In the genomic region with DNA sequence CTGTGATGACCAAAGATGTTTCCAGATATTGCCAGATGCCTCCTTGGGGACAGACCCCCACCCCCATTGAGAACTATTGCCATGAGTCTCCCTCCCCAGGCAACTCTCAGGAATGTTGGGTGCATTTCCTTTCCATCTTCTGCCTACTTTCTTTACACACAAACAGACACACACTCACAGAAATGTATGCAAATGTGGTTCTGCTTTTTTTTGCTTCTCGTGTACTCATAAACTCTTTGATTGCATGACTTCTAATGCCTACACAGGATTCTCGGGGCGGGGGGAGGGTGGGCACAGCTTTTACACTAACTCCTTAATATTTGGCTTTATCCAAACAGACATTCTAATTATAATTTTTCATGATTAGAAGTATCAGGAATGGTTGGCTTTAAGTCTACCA, we compare ENCODE assay signal across 24 cellular contexts.
"Had no signal": no experiment of that assay in that cellular context is flagged by ENCODE, and none has a peak within 500 bp of the region (broad histone marks: within the 10 kb centered on the region; RNA-seq: fewer than 3 reads in every experiment).

No MANE protein-coding gene starts in this region.

- DNase-seq: activated B cell treated with CpG ODN at 0.5 μM for 24 hours; activated CD4-positive, alpha-beta T cell treated with anti-CD3 and anti-CD28 coated beads for 36 hours; activated CD4-positive, alpha-beta T cell treated with anti-CD3 and anti-CD28 coated beads, Interleukin-2, amount 50 U/mL, for 4 hours; activated CD8-positive, alpha-beta memory T cell treated with anti-CD3 and anti-CD28 coated beads for 24 hours; activated CD8-positive, alpha-beta memory T cell treated with anti-CD3 and anti-CD28 coated beads, Interleukin-2, amount 50 U/mL, for 48 hours; activated effector memory CD4-positive, alpha-beta T cell treated with Interleukin-2 at 50 U/mL for 16 hours; activated naive CD4-positive, alpha-beta T cell treated with anti-CD3 and anti-CD28 coated beads for 36 hours; activated naive CD8-positive, alpha-beta T cell treated with anti-CD3 and anti-CD28 coated beads, Interleukin-2, amount 50 U/mL, for 24 hours; activated T-cell treated with anti-CD3 and anti-CD28 coated beads, Interleukin-2, amount 50 U/mL, for 48 hours; aorta; effector CD4-positive, alpha-beta T cell; heart left ventricle; islet precursor cell; left cardiac atrium; mesenchymal stem cell; spleen; stimulated activated CD4-positive, alpha-beta T cell treated with anti-CD3 and anti-CD28 coated beads, Interleukin-4, amount 100 ng/mL, for 1 hour; stimulated activated naive CD4-positive, alpha-beta T cell treated with Interleukin-2 at 50 U/mL for 16 hours; T-helper 9 cell had no signal

- H3K36me3 ChIP-seq: thoracic aorta had no signal

- H3K9me3 ChIP-seq: heart left ventricle, right atrium auricular region, spleen, thoracic aorta, vagina had no signal

- H3K4me3 Mint-ChIP-seq: activated B cell treated with CpG ODN at 0.5 μM for 24 hours; activated CD4-positive, alpha-beta T cell treated with anti-CD3 and anti-CD28 coated beads for 36 hours; activated naive CD4-positive, alpha-beta T cell treated with anti-CD3 and anti-CD28 coated beads for 36 hours; activated naive CD8-positive, alpha-beta T cell treated with anti-CD3 and anti-CD28 coated beads, Interleukin-2, amount 50 U/mL, for 24 hours; brain; type B pancreatic cell had no signal

- H3K27me3 Mint-ChIP-seq: activated B cell treated with CpG ODN at 0.5 μM for 24 hours; activated CD4-positive, alpha-beta T cell treated with anti-CD3 and anti-CD28 coated beads for 36 hours; activated naive CD8-positive, alpha-beta T cell treated with anti-CD3 and anti-CD28 coated beads, Interleukin-2, amount 50 U/mL, for 24 hours; brain; type B pancreatic cell had no signal

- H3K4me3 ChIP-seq: heart left ventricle, right atrium auricular region, spleen, thoracic aorta, vagina had no signal

- ATAC-seq: activated CD4-positive, alpha-beta T cell treated with anti-CD3 and anti-CD28 coated beads for 36 hours; activated naive CD8-positive, alpha-beta T cell treated with anti-CD3 and anti-CD28 coated beads, Interleukin-2, amount 50 U/mL, for 24 hours; heart left ventricle; left cardiac atrium had no signal

- H3K9me3 Mint-ChIP-seq: activated B cell treated with CpG ODN at 0.5 μM for 24 hours; activated naive CD4-positive, alpha-beta T cell treated with anti-CD3 and anti-CD28 coated beads for 36 hours; activated naive CD8-positive, alpha-beta T cell treated with anti-CD3 and anti-CD28 coated beads, Interleukin-2, amount 50 U/mL, for 24 hours; brain; type B pancreatic cell had no signal

- H3K27me3 ChIP-seq: heart left ventricle, right atrium auricular region, spleen, vagina had no signal

- H3K27ac Mint-ChIP-seq: activated B cell treated with CpG ODN at 0.5 μM for 24 hours; activated naive CD4-positive, alpha-beta T cell treated with anti-CD3 and anti-CD28 coated beads for 36 hours; activated naive CD8-positive, alpha-beta T cell treated with anti-CD3 and anti-CD28 coated beads, Interleukin-2, amount 50 U/mL, for 24 hours; brain had no signal

- H3K27ac ChIP-seq: heart left ventricle, right atrium auricular region, thoracic aorta, vagina had no signal

- H3K4me1 ChIP-seq: vagina had no signal
